23 cellular contexts compared by ENCODE assay signal in the genomic region with DNA sequence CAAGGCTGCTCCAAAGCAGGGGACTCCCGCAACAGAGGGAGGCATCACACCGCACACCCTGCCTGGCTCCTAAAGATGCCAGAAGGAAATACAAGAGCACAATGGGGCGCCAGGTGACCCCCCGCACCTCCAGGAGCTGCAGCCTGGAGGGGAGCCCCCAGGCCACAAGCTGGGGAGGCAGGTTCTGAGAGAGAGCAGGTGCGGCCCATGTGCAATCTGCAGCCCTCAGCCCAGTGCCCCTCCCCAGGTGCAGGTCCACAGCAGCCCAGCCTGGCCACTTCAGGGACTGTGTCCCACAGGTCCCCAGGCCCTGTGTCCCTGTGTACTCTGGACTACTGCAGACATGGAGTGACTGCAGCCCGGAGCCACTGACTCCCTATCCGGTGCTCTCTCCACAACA. TPM values are rescaled to one million over a fixed set of nuclear protein-coding genes. Genes with fewer than 3 reads are reported as not detected.
"Had no signal": no experiment of that assay in that cellular context is flagged by ENCODE, and none has a peak within 500 bp of the region (broad histone marks: within the 10 kb centered on the region; RNA-seq: fewer than 3 reads in every experiment).

No MANE protein-coding gene starts in this region.

- H3K9me3 ChIP-seq: SJCRH30 had no signal

- H3K4me3 ChIP-seq: K562, SJCRH30 had no signal

- H3K9ac ChIP-seq: KMS-11 had no signal

- H3K36me3 ChIP-seq: SJCRH30 had no signal

- DNase-seq: Kasumi-1, MM.1S, NCI-H1092 treated with DMSO at 0.1 percent for 48 hours, NCI-H1436, NCI-H187, NCI-H2029, NCI-H2081 treated with DMSO at 0.1 percent for 48 hours, NCI-H2171, NCI-H226, NCI-H446, NCI-H510A, NCI-H524 treated with DMSO at 0.1 percent for 48 hours, NCI-H69, NCI-H774, SHP77 treated with DMSO at 0.1 percent for 48 hours, SJCRH30 had no signal

- H3K4me2 ChIP-seq: KMS-11 had no signal

- ATAC-seq: K562, Right ventricle myocardium inferior, SK-N-SH treated with all-trans-retinoic acid at 6 μM for 48 hours had no signal

- H3K27ac ChIP-seq: HL-60, KMS-11, SJCRH30 had no signal

- H3K4me1 ChIP-seq: SJCRH30 had no signal

- FAIRE-seq: HTR-8/SVneo, K562 had no signal

RNA-seq across cellular contexts. Expression of a gene that starts 13.1 kb away (rescaled TPM):
- total RNA-seq: K562, Right ventricle myocardium inferior, SJCRH30 had no signal
- polyA plus RNA-seq: IgD-negative memory B cell, K562 had no signal
